In genomic region chr12:47772094-47772660, GRCh38 we compare ENCODE assay signal across 9 cellular contexts. TPM values are rescaled to one million over a fixed set of nuclear protein-coding genes. Genes with fewer than 3 reads are reported as not detected.
A peak's percentile ranks its signal among the peaks of the same experiment; 100 is the strongest.
DNase-seq lines count a peak whose midpoint lies in the region; ATAC-seq and TF ChIP-seq lines count a peak whose summit lies in the region.
"Had no signal": no experiment of that assay in that cellular context is flagged by ENCODE, and none has a peak within 500 bp of the region (broad histone marks: within the 10 kb centered on the region; RNA-seq: fewer than 3 reads in every experiment).

No MANE protein-coding gene starts in this region.

- peaks cover 34% of the 10 kb centered on the region for H3K4me1 Mint-ChIP-seq in T-helper 1 cell treated with Interleukin-12 subunit alpha and Interleukin-12 subunit beta and Interleukin-4 antibody, amounts not matched to agents 30 μg/mL and 1 μg/mL, for 36 hours (ENCODE audit: low read depth)

- H3K9me3 Mint-ChIP-seq in T-helper 1 cell treated with Interleukin-12 subunit alpha and Interleukin-12 subunit beta and Interleukin-4 antibody, amounts not matched to agents 30 μg/mL and 1 μg/mL, for 36 hours, result no peaks in the 10 kb centered on the region

- no peaks in the 10 kb centered on the region for H3K36me3 Mint-ChIP-seq in T-helper 1 cell treated with Interleukin-12 subunit alpha and Interleukin-12 subunit beta and Interleukin-4 antibody, amounts not matched to agents 30 μg/mL and 1 μg/mL, for 36 hours (ENCODE audit: low read depth)

- no peaks in the 10 kb centered on the region for H3K36me3 ChIP-seq in esophagus muscularis mucosa
- H3K36me3 ChIP-seq in gastrocnemius medialis, result no peaks in the 10 kb centered on the region
- H3K36me3 ChIP-seq: pancreas had no signal

- intact Hi-C loops in esophagus muscularis mucosa (cut with DNase I) (no loop called here), gastrocnemius medialis (cut with DNase I; ENCODE audit: low total_unique reads) (loop anchor here (2.0 kb wide), 1 partner anchor 67 kb away; no protein-coding TSS in a partner anchor)

- peak overlapping the region; percentile 78 for H3K4me3 Mint-ChIP-seq in T-helper 1 cell treated with Interleukin-12 subunit alpha and Interleukin-12 subunit beta and Interleukin-4 antibody, amounts not matched to agents 30 μg/mL and 1 μg/mL, for 36 hours

- WGBS in esophagus muscularis mucosa, result 84% methylated on average over 13 of the region's 13 CpGs

- no peak for ATAC-seq in gastrocnemius medialis

- H3K4me3 ChIP-seq in esophagus muscularis mucosa (peak overlapping the region in 3 of 4 donors; percentile 82 to 97 (median 96)), gastrocnemius medialis (peak overlapping the region in 3 of 4 donors; percentile 70 to 97 (median 87))

- DNase-seq in T-helper 1 cell (no peak), SHP77 treated with DMSO at 0.1 percent for 48 hours (lab: John Stamatoyannopoulos, UW) (peak; percentile 21), esophagus muscularis mucosa (ENCODE audit: extremely low spot score) (no peak), gastrocnemius medialis (no peak), dedifferentiated amniotic fluid mesenchymal stem cell (ENCODE audit: extremely low spot score) (no peak), RPMI8226 (no peak)
- DNase-seq in stimulated activated CD4-positive, alpha-beta T cell treated with anti-CD3 and anti-CD28 coated beads, Interleukin-2, amount 100 ng/mL, for 48 hours, result no peak

- peaks cover 13% of the 10 kb centered on the region for H3K27me3 Mint-ChIP-seq in T-helper 1 cell treated with Interleukin-12 subunit alpha and Interleukin-12 subunit beta and Interleukin-4 antibody, amounts not matched to agents 30 μg/mL and 1 μg/mL, for 36 hours (ENCODE audit: low read depth)

- H3K4me1 ChIP-seq in esophagus muscularis mucosa (peaks cover 40 to 63% (median 55%) of the 10 kb centered on the region in 4 donors), gastrocnemius medialis (peaks cover 35 to 44% of the 10 kb centered on the region in 2 donors)

- no peaks in the 10 kb centered on the region for H3K27me3 ChIP-seq in esophagus muscularis mucosa
- no peaks in the 10 kb centered on the region for H3K27me3 ChIP-seq in gastrocnemius medialis
- H3K27me3 ChIP-seq: pancreas had no signal

- no peak for TF ChIP-seq EP300 in esophagus muscularis mucosa (IDR thresholded peaks at IDR 0.05)

- in situ Hi-C loops in gastrocnemius medialis (cut with MboI; ENCODE audit: low sequenced_read_pairs in 4 of 4), result loop anchor here in 2 of 4 donors (10.0 kb wide), 1 partner anchor 57 kb away; no protein-coding TSS in a partner anchor

- peak overlapping the region in 2 of 4 donors; percentile 90 to 91 for H3K27ac ChIP-seq in esophagus muscularis mucosa (replicated peaks in 1 of 4)
- H3K27ac ChIP-seq in gastrocnemius medialis, result peak overlapping the region in 3 of 4 donors; percentile 76 to 93 (median 93)

- TF ChIP-seq CTCF in esophagus muscularis mucosa (IDR thresholded peaks at IDR 0.05) (no peak), gastrocnemius medialis (IDR thresholded peaks at IDR 0.05 in 4 of 5, conservative IDR thresholded peaks at IDR 0.05 in 1 of 5) (no peak)

- no peak for TF ChIP-seq POLR2A in esophagus muscularis mucosa (IDR thresholded peaks at IDR 0.05; ENCODE audit: low read depth)
- no peak for TF ChIP-seq POLR2A in gastrocnemius medialis (IDR thresholded peaks at IDR 0.05)

- H3K27ac Mint-ChIP-seq in T-helper 1 cell treated with Interleukin-12 subunit alpha and Interleukin-12 subunit beta and Interleukin-4 antibody, amounts not matched to agents 30 μg/mL and 1 μg/mL, for 36 hours, result peak overlapping the region; percentile 78

- no peaks in the 10 kb centered on the region for H3K9me3 ChIP-seq in esophagus muscularis mucosa
- H3K9me3 ChIP-seq in gastrocnemius medialis, result no peaks in the 10 kb centered on the region
- H3K9me3 ChIP-seq: pancreas had no signal

RNA-seq across cellular contexts. Expression of gene SLC48A1, which starts 0.9 kb away (rescaled TPM):
- total RNA-seq in esophagus muscularis mucosa, result 10 to 100 TPM; 34.5 to 56.0 (median 40.7) TPM
- total RNA-seq in gastrocnemius medialis, result 10 to 100 TPM; 28.3 to 62.6 (median 45.6) TPM

RNA-seq across cellular contexts. Expression of gene RAPGEF3, which starts 13.5 kb away (rescaled TPM):
- 10 to 100 TPM; 18.3 to 48.2 (median 32.5) TPM for total RNA-seq in esophagus muscularis mucosa
- 10 to 100 TPM; 17.0 to 27.0 (median 22.3) TPM for total RNA-seq in gastrocnemius medialis

RNA-seq across cellular contexts. Expression of gene ENDOU, which starts 46.9 kb away (rescaled TPM):
- total RNA-seq in esophagus muscularis mucosa (1 to 10 TPM in 1 of 4 donors, under 1 TPM in 1, not detected in 2; 0.39 to 2.0 TPM), gastrocnemius medialis (under 1 TPM in 1 of 4 donors, not detected in 3; 0.16 TPM)

RNA-seq across cellular contexts. Expression of gene HDAC7, which starts 47.5 kb away (rescaled TPM):
- total RNA-seq in esophagus muscularis mucosa (100 to 1,000 TPM in 1 of 4 donors, 10 to 100 TPM in 3; 58.3 to 105 (median 82.5) TPM), gastrocnemius medialis (10 to 100 TPM; 12.2 to 27.1 (median 17.0) TPM)
